13 cellular contexts compared by ENCODE assay signal in genomic region chr1:155009221-155009711, GRCh38. TPM values are rescaled to one million over a fixed set of nuclear protein-coding genes. Genes with fewer than 3 reads are reported as not detected.
A peak's percentile ranks its signal among the peaks of the same experiment; 100 is the strongest.
DNase-seq lines count a peak whose midpoint lies in the region; ATAC-seq and TF ChIP-seq lines count a peak whose summit lies in the region.
"Had no signal": no experiment of that assay in that cellular context is flagged by ENCODE, and none has a peak within 500 bp of the region (broad histone marks: within the 10 kb centered on the region; RNA-seq: fewer than 3 reads in every experiment).

No MANE protein-coding gene starts in this region.

- H3K27me3 Mint-ChIP-seq in activated CD4-positive, alpha-beta T cell treated with anti-CD3 and anti-CD28 coated beads, Interleukin-2, amount 10 ng/mL, durations not matched to agents 24 days and 14 days = no peaks in the 10 kb centered on the region
- H3K27me3 Mint-ChIP-seq in activated naive CD8-positive, alpha-beta T cell treated with anti-CD3 and anti-CD28 coated beads, Interleukin-2, amount 10 ng/mL, durations not matched to agents 7 days and 5 days = no peaks in the 10 kb centered on the region

- H3K9me3 ChIP-seq in liver (ENCODE audit: control insufficient read depth in 4 of 4, low read length in 3 of 4) = no peaks in the 10 kb centered on the region
- H3K9me3 ChIP-seq: SJSA1 had no signal

- no peak overlapping the region for H3K4me3 ChIP-seq in liver (ENCODE audit: low read depth in 1 of 3, low read length in 3 of 3)
- H3K4me3 ChIP-seq: SJSA1 had no signal

- no peak for TF ChIP-seq RAD21 in liver (IDR thresholded peaks at IDR 0.05)

- H3K4me3 Mint-ChIP-seq in activated CD4-positive, alpha-beta T cell treated with anti-CD3 and anti-CD28 coated beads, Interleukin-2, amount 10 ng/mL, durations not matched to agents 24 days and 14 days = peak overlapping the region; percentile 97
- H3K4me3 Mint-ChIP-seq in activated naive CD8-positive, alpha-beta T cell treated with anti-CD3 and anti-CD28 coated beads, Interleukin-2, amount 10 ng/mL, durations not matched to agents 7 days and 5 days = peak overlapping the region; percentile 74

- H3K27ac ChIP-seq in liver (ENCODE audit: low read depth in 1 of 2, low read length in 2 of 2) (peak overlapping the region; percentile 87 to 99), substantia nigra (ENCODE audit: low read depth, low read length, poor library complexity, severe bottlenecking) (peak overlapping the region; percentile 99)
- H3K27ac ChIP-seq: SJSA1 had no signal

- H3K36me3 Mint-ChIP-seq in activated CD4-positive, alpha-beta T cell treated with anti-CD3 and anti-CD28 coated beads, Interleukin-2, amount 10 ng/mL, durations not matched to agents 24 days and 14 days (ENCODE audit: low read depth) = peaks cover 58% of the 10 kb centered on the region
- H3K36me3 Mint-ChIP-seq in activated naive CD8-positive, alpha-beta T cell treated with anti-CD3 and anti-CD28 coated beads, Interleukin-2, amount 10 ng/mL, durations not matched to agents 7 days and 5 days = peaks cover 4% of the 10 kb centered on the region

- ATAC-seq in activated naive CD8-positive, alpha-beta T cell treated with anti-CD3 and anti-CD28 coated beads, Interleukin-2, amount 10 ng/mL, durations not matched to agents 7 days and 5 days (ENCODE audit: low read depth) = no peak
- no peak for ATAC-seq in HG02642 (IDR thresholded peaks at IDR 0.05; ENCODE audit: poor library complexity, unreplicated experiment)

- TF ChIP-seq CTCF in liver (IDR thresholded peaks at IDR 0.05; ENCODE audit: low read depth, low read length, missing input control) = no peak

- no peak overlapping the region for H3K9ac ChIP-seq in liver (ENCODE audit: low read depth in 1 of 2, low read length in 2 of 2)

- no peaks in the 10 kb centered on the region for H3K27me3 ChIP-seq in liver (ENCODE audit: control insufficient read depth in 4 of 4, insufficient read depth in 4 of 4, low read length in 3 of 4)
- H3K27me3 ChIP-seq: SJSA1 had no signal

- H3K4me1 ChIP-seq in liver (ENCODE audit: control insufficient read depth in 4 of 4, insufficient read depth in 4 of 4, low read length in 3 of 4) = peaks cover 64 to 98% (median 85%) of the 10 kb centered on the region in 4 donors

- peak overlapping the region; percentile 96 for H3K27ac Mint-ChIP-seq in activated CD4-positive, alpha-beta T cell treated with anti-CD3 and anti-CD28 coated beads, Interleukin-2, amount 10 ng/mL, durations not matched to agents 24 days and 14 days
- H3K27ac Mint-ChIP-seq in activated naive CD8-positive, alpha-beta T cell treated with anti-CD3 and anti-CD28 coated beads, Interleukin-2, amount 10 ng/mL, durations not matched to agents 7 days and 5 days = peak overlapping the region; percentile 86

- no peaks in the 10 kb centered on the region for H3K9me3 Mint-ChIP-seq in activated CD4-positive, alpha-beta T cell treated with anti-CD3 and anti-CD28 coated beads, Interleukin-2, amount 10 ng/mL, durations not matched to agents 24 days and 14 days
- no peaks in the 10 kb centered on the region for H3K9me3 Mint-ChIP-seq in activated naive CD8-positive, alpha-beta T cell treated with anti-CD3 and anti-CD28 coated beads, Interleukin-2, amount 10 ng/mL, durations not matched to agents 7 days and 5 days

- H3K4me1 Mint-ChIP-seq in activated CD4-positive, alpha-beta T cell treated with anti-CD3 and anti-CD28 coated beads, Interleukin-2, amount 10 ng/mL, durations not matched to agents 24 days and 14 days = peaks cover 66% of the 10 kb centered on the region
- peaks cover 62% of the 10 kb centered on the region for H3K4me1 Mint-ChIP-seq in activated naive CD8-positive, alpha-beta T cell treated with anti-CD3 and anti-CD28 coated beads, Interleukin-2, amount 10 ng/mL, durations not matched to agents 7 days and 5 days

- WGBS in liver = 87% methylated on average over 12 of the region's 12 CpGs

- peaks cover 0 to 4% (median 3%) of the 10 kb centered on the region in 4 donors for H3K36me3 ChIP-seq in liver (ENCODE audit: control insufficient read depth in 4 of 4, insufficient read depth in 3 of 4, low read depth in 1 of 4, low read length in 3 of 4)
- H3K36me3 ChIP-seq: SJSA1 had no signal

- POLR2A ChIA-PET in activated naive CD8-positive, alpha-beta T cell treated with anti-CD3 and anti-CD28 coated beads, Interleukin-2, amount 10 ng/mL, durations not matched to agents 7 days and 5 days (lab: Charles Lee) = no interaction called here

- intact Hi-C loops in activated CD4-positive, alpha-beta T cell treated with anti-CD3 and anti-CD28 coated beads, Interleukin-2, amount 10 ng/mL, durations not matched to agents 24 days and 14 days (cut with micrococcal nuclease) = loop anchor here (1.0 to 5.0 kb wide), 2 partner anchors 8 to 262 kb away; no protein-coding TSS in a partner anchor

- peak; percentile 76 for DNase-seq in activated CD4-positive, alpha-beta T cell treated with anti-CD3 and anti-CD28 coated beads, Interleukin-2, amount 10 ng/mL, durations not matched to agents 24 days and 14 days
- DNase-seq in activated CD4-positive, alpha-beta T cell treated with anti-CD3 and anti-CD28 coated beads for 1 hour = no peak
- no peak for DNase-seq in activated naive CD8-positive, alpha-beta T cell treated with anti-CD3 and anti-CD28 coated beads, Interleukin-2, amount 10 ng/mL, durations not matched to agents 7 days and 5 days
- peak in 1 of 49 donors; percentile 60 for DNase-seq in substantia nigra (lab: John Stamatoyannopoulos, UW)
- no peak for DNase-seq in EL
- no peak for DNase-seq in COLO668 (lab: John Stamatoyannopoulos, UW; ENCODE audit: unreplicated experiment)
- DNase-seq: foreskin fibroblast, NCI-H1694 treated with DMSO at 0.1 percent for 48 hours had no signal

TF ChIP-seq in liver, 16 proteins besides CTCF, POLR2A, EP300 and RAD21 (continues in another document):
- TF ChIP-seq EGR1 (IDR thresholded peaks at IDR 0.05; ENCODE audit: low read depth in 2 of 2) = no peak
- no peak for TF ChIP-seq JUND (IDR thresholded peaks at IDR 0.05)
- TF ChIP-seq SP1 (IDR thresholded peaks at IDR 0.05) = no peak
- TF ChIP-seq NR2F2 (IDR thresholded peaks at IDR 0.05) = no peak
- TF ChIP-seq MAX (IDR thresholded peaks at IDR 0.05) = no peak
- TF ChIP-seq TAF1 (conservative IDR thresholded peaks at IDR 0.05) = no peak
- TF ChIP-seq FOXA1 (IDR thresholded peaks at IDR 0.05) = no peak
- TF ChIP-seq YY1 (IDR thresholded peaks at IDR 0.05) = no peak
- no peak for TF ChIP-seq ATF3 (IDR thresholded peaks at IDR 0.05)
- no peak for TF ChIP-seq FOXA2 (IDR thresholded peaks at IDR 0.05)
- TF ChIP-seq RXRA (IDR thresholded peaks at IDR 0.05) = no peak
- TF ChIP-seq HNF4G (IDR thresholded peaks at IDR 0.05) = no peak

RNA-seq across cellular contexts. Expression of gene ZBTB7B, which starts 6.7 kb away (rescaled TPM):
- total RNA-seq in activated CD4-positive, alpha-beta T cell treated with anti-CD3 and anti-CD28 coated beads, Interleukin-2, amount 10 ng/mL, durations not matched to agents 24 days and 14 days = 145 and 150 TPM in 2 replicates
- total RNA-seq in activated naive CD8-positive, alpha-beta T cell treated with anti-CD3 and anti-CD28 coated beads, Interleukin-2, amount 10 ng/mL, durations not matched to agents 7 days and 5 days = 10 to 100 TPM; 41.4 to 48.4 TPM
- total RNA-seq in liver = 10 to 100 TPM; 10.3 to 50.2 TPM
- polyA plus RNA-seq in liver = 10 to 100 TPM in 1 of 2 donors, 1 to 10 TPM in 1; 7.0 to 31.9 TPM

RNA-seq across cellular contexts. Expression of gene LENEP, which starts 15.9 kb away (rescaled TPM):
- total RNA-seq in activated CD4-positive, alpha-beta T cell treated with anti-CD3 and anti-CD28 coated beads, Interleukin-2, amount 10 ng/mL, durations not matched to agents 24 days and 14 days = 0.79 and 1.4 TPM in 2 replicates
- 1 to 10 TPM; 1.1 to 1.9 TPM for total RNA-seq in activated naive CD8-positive, alpha-beta T cell treated with anti-CD3 and anti-CD28 coated beads, Interleukin-2, amount 10 ng/mL, durations not matched to agents 7 days and 5 days
- total RNA-seq in liver = under 1 TPM in 1 of 2 donors, not detected in 1; 0.42 TPM
- not detected for polyA plus RNA-seq in liver
- total RNA-seq: osteocyte, SJSA1 had no signal

RNA-seq across cellular contexts. Expression of gene DCST2, which starts 24.3 kb away (rescaled TPM):
- total RNA-seq in activated CD4-positive, alpha-beta T cell treated with anti-CD3 and anti-CD28 coated beads, Interleukin-2, amount 10 ng/mL, durations not matched to agents 24 days and 14 days = 0.16 TPM in 1 of 2 replicates, not detected in the other
- total RNA-seq in activated naive CD8-positive, alpha-beta T cell treated with anti-CD3 and anti-CD28 coated beads, Interleukin-2, amount 10 ng/mL, durations not matched to agents 7 days and 5 days = 1 to 10 TPM in 1 of 2 experiments, under 1 TPM in 1; 0.91 to 1.4 TPM
- under 1 TPM in 1 of 2 donors, not detected in 1; 0.25 TPM for total RNA-seq in liver
- polyA plus RNA-seq in liver = under 1 TPM; 0.27 to 0.53 TPM
- total RNA-seq: SJSA1 had no signal

RNA-seq across cellular contexts. Expression of gene DCST1, which starts 24.4 kb away (rescaled TPM):
- total RNA-seq in activated CD4-positive, alpha-beta T cell treated with anti-CD3 and anti-CD28 coated beads, Interleukin-2, amount 10 ng/mL, durations not matched to agents 24 days and 14 days = not detected in 2 replicates
- not detected for total RNA-seq in activated naive CD8-positive, alpha-beta T cell treated with anti-CD3 and anti-CD28 coated beads, Interleukin-2, amount 10 ng/mL, durations not matched to agents 7 days and 5 days
- total RNA-seq in liver = not detected
- polyA plus RNA-seq in liver = not detected
- total RNA-seq: A673, osteocyte, SJSA1 had no signal

RNA-seq across cellular contexts. Expression of gene FLAD1, which starts 26.1 kb away (rescaled TPM):
- 69.9 and 71.8 TPM in 2 replicates for total RNA-seq in activated CD4-positive, alpha-beta T cell treated with anti-CD3 and anti-CD28 coated beads, Interleukin-2, amount 10 ng/mL, durations not matched to agents 24 days and 14 days
- total RNA-seq in activated naive CD8-positive, alpha-beta T cell treated with anti-CD3 and anti-CD28 coated beads, Interleukin-2, amount 10 ng/mL, durations not matched to agents 7 days and 5 days = 10 to 100 TPM; 46.2 to 48.9 TPM
- 10 to 100 TPM; 10.4 to 20.2 TPM for total RNA-seq in liver
- 10 to 100 TPM; 24.7 to 31.6 TPM for polyA plus RNA-seq in liver
